In the genomic region with DNA sequence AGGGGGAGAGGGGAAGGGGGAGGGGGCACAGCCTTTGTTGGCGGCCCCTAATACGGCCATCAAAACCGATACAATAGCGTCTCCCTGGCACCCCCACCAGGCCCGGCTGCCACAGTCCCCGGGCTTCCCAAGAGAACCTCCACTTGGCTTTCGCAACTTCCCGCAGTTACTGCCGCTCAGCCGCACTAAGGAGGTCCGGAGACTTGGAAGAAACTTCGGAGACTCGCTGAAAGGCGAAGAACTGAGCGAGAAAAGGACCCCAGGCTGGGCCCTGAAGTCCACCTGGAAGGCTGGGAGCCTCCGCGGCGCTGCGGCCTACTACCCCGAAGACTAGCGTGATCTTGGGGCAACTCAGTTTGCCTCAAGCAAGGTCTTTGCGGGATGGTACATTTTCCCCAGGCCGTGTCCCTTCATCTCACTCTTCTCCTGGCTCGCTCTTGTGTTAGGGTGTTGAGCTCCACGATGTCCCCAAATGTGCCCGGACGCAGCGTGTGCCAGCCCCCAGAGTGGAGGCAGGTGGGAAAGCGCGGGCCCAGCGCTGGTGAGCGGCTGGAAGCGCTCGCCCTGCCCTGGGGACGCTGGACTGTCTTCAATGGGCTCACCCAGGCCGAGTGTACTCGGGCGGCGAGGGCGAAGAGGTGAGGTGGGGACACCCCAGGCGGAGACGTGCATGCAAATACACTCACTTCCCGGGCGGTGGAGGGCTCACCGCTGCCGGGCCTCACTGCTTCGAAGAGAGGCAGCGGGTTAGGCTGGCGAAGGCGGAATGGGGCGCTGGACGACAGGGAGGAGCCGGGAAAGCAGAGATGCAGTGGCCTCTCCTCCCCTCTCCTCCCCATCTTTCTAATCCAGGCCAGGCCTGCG, we compare ENCODE assay signal across 12 cellular contexts. TPM values are rescaled to one million over a fixed set of nuclear protein-coding genes. Genes with fewer than 3 reads are reported as not detected.
DNase-seq lines count a peak whose midpoint lies in the region; ATAC-seq, FAIRE-seq and TF ChIP-seq lines count a peak whose summit lies in the region.
"Had no signal": no experiment of that assay in that cellular context is flagged by ENCODE, and none has a peak within 500 bp of the region (broad histone marks: within the 10 kb centered on the region; RNA-seq: fewer than 3 reads in every experiment).

No MANE protein-coding gene starts in this region.

- peaks cover 8% of the 10 kb centered on the region for H3K36me3 Mint-ChIP-seq in T-helper 17 cell (ENCODE audit: low read depth)

- no peak overlapping the region for H3K14ac ChIP-seq in trophoblast cell (ENCODE audit: low read length)

- no peaks in the 10 kb centered on the region for H3K79me1 ChIP-seq in trophoblast cell (ENCODE audit: low read length)

- 14% methylated on average over 16 of the region's 54 CpGs for WGBS in esophagus muscularis mucosa
- WGBS in trophoblast cell (ENCODE audit: extremely low coverage, insufficient coverage, insufficient read length) = no CpG with 5 or more reads among the region's 54 CpGs

- H3K4me3 ChIP-seq in esophagus muscularis mucosa = peak overlapping the region; percentile 81 to 92 (median 87)
- H3K4me3 ChIP-seq in trophoblast cell (ENCODE audit: low read depth, low read length) = no peak overlapping the region
- no peak overlapping the region for H3K4me3 ChIP-seq in uterus

- H3K27me3 ChIP-seq in esophagus muscularis mucosa = peaks cover 0 to 78% (median 7%) of the 10 kb centered on the region in 4 donors
- peaks cover 81% of the 10 kb centered on the region for H3K27me3 ChIP-seq in trophoblast cell (ENCODE audit: insufficient read depth, low read length)
- peaks cover 74 to 92% of the 10 kb centered on the region in 2 donors for H3K27me3 ChIP-seq in uterus

- peak overlapping the region; percentile 66 for H3K4me2 ChIP-seq in trophoblast cell (ENCODE audit: low read length)

- H3K79me2 ChIP-seq in trophoblast cell (ENCODE audit: control insufficient read depth, insufficient read depth, low read length, poor library complexity) = no peaks in the 10 kb centered on the region

- H3K27ac Mint-ChIP-seq in T-helper 17 cell = peak overlapping the region; percentile 87

- H3K27ac ChIP-seq in esophagus muscularis mucosa (replicated peaks in 1 of 4) (peak overlapping the region; percentile 92 to 98 (median 96)), trophoblast cell (ENCODE audit: low read depth, low read length) (no peak overlapping the region), uterus (no peak overlapping the region)
- H3K27ac ChIP-seq: right atrium auricular region had no signal

- no peak overlapping the region for H2BK5ac ChIP-seq in trophoblast cell (ENCODE audit: low read depth, low read length, poor library complexity)

- no peak overlapping the region for H4K8ac ChIP-seq in trophoblast cell (ENCODE audit: low read depth, low read length)

- H2AFZ ChIP-seq in trophoblast cell (ENCODE audit: insufficient read depth, low read length, poor library complexity) = peak overlapping the region; percentile 17

- no peak overlapping the region for H3K4ac ChIP-seq in trophoblast cell (ENCODE audit: low read depth, low read length)

- in situ Hi-C loops in GM13976 (cut with MboI; ENCODE audit: low sequenced_read_pairs, unreplicated experiment) = no loop called here

- no peak overlapping the region for H2BK120ac ChIP-seq in trophoblast cell (ENCODE audit: insufficient read depth, low read length, poor library complexity)

- no peak overlapping the region for H2AK5ac ChIP-seq in trophoblast cell (ENCODE audit: low read length)

- peak; percentile 33 for DNase-seq in activated CD4-positive, alpha-beta T cell treated with anti-CD3 and anti-CD28 coated beads for 48 hours
- no peak for DNase-seq in activated CD4-positive, alpha-beta T cell treated with anti-CD3 and anti-CD28 coated beads for 4 hours
- DNase-seq in T-helper 17 cell (no peak), esophagus muscularis mucosa (ENCODE audit: extremely low spot score) (no peak), trophoblast cell (no peak), RCC 7860 (ENCODE audit: low spot score) (no peak), GM13976 (ENCODE audit: low spot score) (no peak), uterus (no peak)
- DNase-seq: NK-92 treated with Interleukin-12 subunit alpha and Interleukin-12 subunit beta, amount 100 ng/mL, for 24 hours; stimulated activated CD8-positive, alpha-beta memory T cell treated with anti-CD3 and anti-CD28 coated beads, Interleukin-4, amount 100 ng/mL, for 48 hours had no signal

- H3K4me3 Mint-ChIP-seq in T-helper 17 cell = peak overlapping the region; percentile 86

- FAIRE-seq in RCC 7860 (lab: Jason Lieb, UNC) = no peak

- TF ChIP-seq CTCF in esophagus muscularis mucosa (IDR thresholded peaks at IDR 0.05) = no peak
- TF ChIP-seq CTCF in GM13976 (IDR thresholded peaks at IDR 0.05; ENCODE audit: borderline replicate concordance, control extremely low read depth, extremely low read depth, insufficient read depth, missing control alignments) = no peak
- TF ChIP-seq CTCF in uterus (IDR thresholded peaks at IDR 0.05) = no peak

- intact Hi-C loops in esophagus muscularis mucosa (cut with DNase I) (no loop called here), uterus (cut with DNase I; ENCODE audit: low total_unique reads) (no loop called here)

- H3K9me3 ChIP-seq in T-helper 17 cell (ENCODE audit: control insufficient read depth, low read length, poor library complexity, severe bottlenecking) (peaks cover 2% of the 10 kb centered on the region), esophagus muscularis mucosa (no peaks in the 10 kb centered on the region), trophoblast cell (ENCODE audit: insufficient read depth, low read depth, low read length) (peaks cover 12% of the 10 kb centered on the region), uterus (no peaks in the 10 kb centered on the region)
- H3K9me3 ChIP-seq: right atrium auricular region had no signal

- H3K27me3 Mint-ChIP-seq in T-helper 17 cell = peaks cover 84% of the 10 kb centered on the region

- peaks cover 0 to 36% (median 13%) of the 10 kb centered on the region in 4 donors for H3K36me3 ChIP-seq in esophagus muscularis mucosa
- H3K36me3 ChIP-seq in trophoblast cell (ENCODE audit: control insufficient read depth in 1 of 2, insufficient read depth in 2 of 2, low read length in 2 of 2) = no peaks in the 10 kb centered on the region
- H3K36me3 ChIP-seq in uterus = no peaks in the 10 kb centered on the region
- H3K36me3 ChIP-seq: right atrium auricular region had no signal

- H3K4me1 ChIP-seq in esophagus muscularis mucosa (peaks cover 34 to 59% (median 50%) of the 10 kb centered on the region in 4 donors), trophoblast cell (ENCODE audit: control insufficient read depth in 1 of 2, insufficient read depth in 2 of 2, low read length in 2 of 2) (peaks cover 25 to 34% of the 10 kb centered on the region in 2 experiments), uterus (peaks cover 0 to 24% of the 10 kb centered on the region in 2 donors)

- ATAC-seq in T-helper 17 cell = no peak
- ATAC-seq: activated CD4-positive, CD25-positive, alpha-beta regulatory T cell treated with anti-CD3 and anti-CD28 coated beads, Interleukin-2, amount 50 U/mL, for 24 hours had no signal

- peak overlapping the region; percentile 23 for H3K23ac ChIP-seq in trophoblast cell (ENCODE audit: low read length)

- no peak overlapping the region for H4K12ac ChIP-seq in trophoblast cell (ENCODE audit: low read depth, low read length)

- H3K9ac ChIP-seq in trophoblast cell (ENCODE audit: low read length) = no peak overlapping the region

- TF ChIP-seq EP300 in esophagus muscularis mucosa (IDR thresholded peaks at IDR 0.05) = no peak

- no peak overlapping the region for H2BK12ac ChIP-seq in trophoblast cell (ENCODE audit: low read length)

- H4K91ac ChIP-seq in trophoblast cell (ENCODE audit: low read depth, low read length) = no peak overlapping the region

- TF ChIP-seq POLR2A in esophagus muscularis mucosa (IDR thresholded peaks at IDR 0.05; ENCODE audit: low read depth) (no peak), uterus (IDR thresholded peaks at IDR 0.05) (no peak)

- H3K18ac ChIP-seq in trophoblast cell (ENCODE audit: low read length) = no peak overlapping the region

- peaks cover 10% of the 10 kb centered on the region for H3K4me1 Mint-ChIP-seq in T-helper 17 cell

RNA-seq across cellular contexts. Expression of a gene that starts 2.5 kb away (rescaled TPM):
- total RNA-seq in T-helper 17 cell = under 1 TPM in 1 of 2 donors, not detected in 1; 0.12 TPM
- total RNA-seq in esophagus muscularis mucosa = 100 to 1,000 TPM in 1 of 4 donors, 10 to 100 TPM in 3; 48.2 to 115 (median 75.4) TPM
- 0.04 TPM in 2 replicates for polyA plus RNA-seq in trophoblast cell (2013)
- total RNA-seq in uterus = not detected
- total RNA-seq: right atrium auricular region had no signal

Comparison
In these comparisons a context has a peak if more than half of its experiments do, and no peak if none do; other contexts are left out.
1. H3K27ac ChIP-seq: peak in esophagus muscularis mucosa (4 of 4); none in trophoblast cell (single experiment) and uterus (0 of 2).
2. H3K4me3 ChIP-seq: peak in esophagus muscularis mucosa (4 of 4); none in trophoblast cell (single experiment) and uterus (0 of 2).
3. RNA of a gene that starts 2.5 kb away (total RNA-seq): 48.2 to 115 TPM in esophagus muscularis mucosa; 0.12 TPM in T-helper 17 cell and not detected in uterus; every median in the first group is over 10 times any median in the second.